In the genomic region with DNA sequence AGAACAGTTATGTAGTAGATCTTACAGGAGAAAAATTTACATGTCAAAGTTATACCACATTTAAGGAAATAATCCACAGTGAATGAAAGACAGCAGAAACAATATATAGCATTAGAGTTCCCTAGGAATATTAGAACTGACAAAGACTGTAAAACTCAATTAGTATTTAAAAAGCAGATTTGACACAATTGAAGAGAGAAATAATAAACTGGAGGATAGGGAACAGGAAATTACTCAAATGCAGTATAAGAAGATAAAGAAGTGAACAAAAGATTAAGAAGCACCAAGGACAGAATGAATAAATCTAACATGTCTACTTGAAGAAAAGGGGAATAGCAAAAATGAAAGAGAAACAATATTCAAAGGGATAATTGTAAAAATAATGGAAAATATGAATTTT, we compare ENCODE assay signal across 36 cellular contexts. TPM values are rescaled to one million over a fixed set of nuclear protein-coding genes. Genes with fewer than 3 reads are reported as not detected.
"Had no signal": no experiment of that assay in that cellular context is flagged by ENCODE, and none has a peak within 500 bp of the region (broad histone marks: within the 10 kb centered on the region; RNA-seq: fewer than 3 reads in every experiment).

No MANE protein-coding gene starts in this region.

- H3K27ac ChIP-seq: KMS-11 had no signal

- H3K36me3 ChIP-seq: MG63 had no signal

- H3K27me3 ChIP-seq: MG63 had no signal

- H3K9ac ChIP-seq: KMS-11 had no signal

- H3K4me2 ChIP-seq: KMS-11 had no signal

- DNase-seq: Karpas-422, Kasumi-1, KG1, MG63, MM.1S, MV-4-11, NCI-H1048, NCI-H1092, NCI-H1092 treated with DMSO at 0.1 percent for 48 hours, NCI-H1105, NCI-H1105 treated with DMSO at 0.1 percent for 48 hours, NCI-H1417, NCI-H1417 treated with DMSO at 0.1 percent for 48 hours, NCI-H1436, NCI-H1436 treated with DMSO at 0.1 percent for 48 hours, NCI-H146, NCI-H1694, NCI-H1694 treated with DMSO at 0.1 percent for 48 hours, NCI-H187, NCI-H187 treated with DMSO at 0.1 percent for 48 hours, NCI-H1930, NCI-H2029, NCI-H2029 treated with DMSO at 0.1 percent for 48 hours, NCI-H2081, NCI-H2081 treated with DMSO at 0.1 percent for 48 hours, NCI-H2107, NCI-H2171, NCI-H2171 treated with DMSO at 0.1 percent for 48 hours, NCI-H2227 treated with DMSO at 0.1 percent for 48 hours, NCI-H226, NCI-H345, NCI-H446, NCI-H446 treated with DMSO at 0.1 percent for 48 hours had no signal

- H3K4me3 ChIP-seq: MG63 had no signal

RNA-seq across cellular contexts. Expression of a gene that starts 27.3 kb away (rescaled TPM):
- total RNA-seq: LHCN-M2, M059J had no signal
